In the genomic region with DNA sequence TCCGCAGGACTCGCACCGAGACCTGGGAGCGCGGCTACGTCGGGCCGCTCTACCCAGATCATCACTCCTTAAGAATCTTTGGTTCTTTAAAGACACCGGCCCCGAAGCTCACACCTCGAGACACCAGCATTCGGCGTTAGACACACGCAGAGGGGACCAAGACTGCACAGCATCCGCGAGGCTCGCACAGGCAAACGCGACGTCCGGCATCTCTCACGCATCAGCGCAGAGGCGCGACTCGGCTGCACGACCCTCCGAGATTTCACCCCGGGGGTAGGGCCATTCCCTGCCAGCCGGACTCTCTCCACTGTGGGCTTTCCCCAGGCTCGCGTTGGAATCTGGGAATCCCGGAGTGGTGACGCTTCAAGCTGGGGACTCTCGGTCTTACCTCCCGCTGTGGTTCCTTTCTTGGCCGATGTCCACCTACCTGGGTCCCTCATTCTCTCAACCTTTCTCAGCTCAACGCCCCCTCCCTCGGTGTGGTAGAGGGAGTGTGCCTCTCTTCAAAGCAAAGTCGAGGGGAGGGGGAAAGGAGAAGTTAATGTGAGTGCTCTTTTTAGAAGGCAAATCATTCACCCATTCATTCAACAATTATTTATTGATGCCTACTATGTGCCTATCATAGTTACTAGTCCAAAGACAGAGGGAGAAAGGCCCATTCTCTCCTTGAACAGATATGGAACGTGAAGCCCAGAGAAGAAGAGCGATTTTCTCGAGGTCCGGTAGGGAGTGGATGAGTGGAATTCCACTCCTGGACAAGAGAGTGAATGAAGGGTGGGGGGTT, we compare ENCODE assay signal across 10 cellular contexts. TPM values are rescaled to one million over a fixed set of nuclear protein-coding genes. Genes with fewer than 3 reads are reported as not detected.
DNase-seq lines count a peak whose midpoint lies in the region; ATAC-seq and TF ChIP-seq lines count a peak whose summit lies in the region.
"Had no signal": no experiment of that assay in that cellular context is flagged by ENCODE, and none has a peak within 500 bp of the region (broad histone marks: within the 10 kb centered on the region; RNA-seq: fewer than 3 reads in every experiment).

No MANE protein-coding gene starts in this region.

- H3K4me1 Mint-ChIP-seq in endothelial cell (ENCODE audit: unreplicated experiment) (peaks cover 42% of the 10 kb centered on the region), osteocyte (ENCODE audit: unreplicated experiment) (peaks cover 49% of the 10 kb centered on the region)

- ATAC-seq in HG03565 (IDR thresholded peaks at IDR 0.05; ENCODE audit: unreplicated experiment): no peak
- ATAC-seq: A549 had no signal

- H3K4me3 Mint-ChIP-seq in endothelial cell (ENCODE audit: unreplicated experiment): peak overlapping the region; percentile 50
- H3K4me3 Mint-ChIP-seq in osteocyte (ENCODE audit: unreplicated experiment): peak overlapping the region; percentile 29

- peaks cover 100% of the 10 kb centered on the region for H3K27me3 ChIP-seq in HUES64 (ENCODE audit: insufficient read depth, low read length)
- peaks cover 98% of the 10 kb centered on the region for H3K27me3 ChIP-seq in ascending aorta

- intact Hi-C loops in ascending aorta (cut with DNase I): loop anchor here (10.0 kb wide), 1 partner anchor 275 kb away; a partner anchor contains a TSS

- H3K36me3 ChIP-seq in HUES64 (ENCODE audit: insufficient read depth, low read length) (no peaks in the 10 kb centered on the region), ascending aorta (no peaks in the 10 kb centered on the region)

- H3K27ac ChIP-seq in HUES64 (ENCODE audit: low read depth, low read length) (no peak overlapping the region), ascending aorta (no peak overlapping the region)
- H3K27ac ChIP-seq: A549 had no signal

- H3K27ac Mint-ChIP-seq in endothelial cell (ENCODE audit: unreplicated experiment): peak overlapping the region; percentile 55
- H3K27ac Mint-ChIP-seq in osteocyte (ENCODE audit: unreplicated experiment): no peak overlapping the region

- no peak for TF ChIP-seq CTCF in endothelial cell (IDR thresholded peaks at IDR 0.05; ENCODE audit: unreplicated experiment)
- TF ChIP-seq CTCF in osteocyte (IDR thresholded peaks at IDR 0.05): no peak
- no peak for TF ChIP-seq CTCF in ascending aorta (IDR thresholded peaks at IDR 0.05)

- DNase-seq in NCI-H146 (lab: John Stamatoyannopoulos, UW) (peak; percentile 6), NCI-H146 treated with DMSO at 0.1 percent for 48 hours (lab: John Stamatoyannopoulos, UW; ENCODE audit: unreplicated experiment) (no peak), endothelial cell (ENCODE audit: low spot score) (no peak), osteocyte (ENCODE audit: extremely low spot score, unreplicated experiment) (no peak), GM03348 (ENCODE audit: low spot score) (no peak), ascending aorta (ENCODE audit: low spot score in 2 of 2) (no peak)

- H3K36me3 Mint-ChIP-seq in endothelial cell (ENCODE audit: low read depth, unreplicated experiment): no peaks in the 10 kb centered on the region
- no peaks in the 10 kb centered on the region for H3K36me3 Mint-ChIP-seq in osteocyte (ENCODE audit: unreplicated experiment)

- no peak overlapping the region for H3K9ac ChIP-seq in HUES64 (ENCODE audit: low read depth, low read length)

- H3K27me3 Mint-ChIP-seq in endothelial cell (ENCODE audit: unreplicated experiment) (peaks cover 50% of the 10 kb centered on the region), osteocyte (ENCODE audit: unreplicated experiment) (peaks cover 88% of the 10 kb centered on the region)

- 1% methylated on average over 41 of the region's 44 CpGs for WGBS in HUES64

- H3K9me3 Mint-ChIP-seq in endothelial cell (ENCODE audit: unreplicated experiment): no peaks in the 10 kb centered on the region
- H3K9me3 Mint-ChIP-seq in osteocyte (ENCODE audit: unreplicated experiment): no peaks in the 10 kb centered on the region

- H3K4me3 ChIP-seq in HUES64 (ENCODE audit: low read length) (peak overlapping the region; percentile 20; the same call in 1 of the 2 replicates), ascending aorta (peak overlapping the region in 1 of 2 donors; percentile 6)

- H3K4me1 ChIP-seq in HUES64 (ENCODE audit: insufficient read depth, low read length) (peaks cover 42% of the 10 kb centered on the region), ascending aorta (peaks cover 13 to 39% of the 10 kb centered on the region in 2 donors)

- H3K9me3 ChIP-seq in HUES64 (ENCODE audit: insufficient read depth, low read depth, low read length) (no peaks in the 10 kb centered on the region), ascending aorta (no peaks in the 10 kb centered on the region)
- H3K9me3 ChIP-seq: A549 had no signal

RNA-seq across cellular contexts. Expression of a gene that starts 1.3 kb away (rescaled TPM):
- polyA plus RNA-seq in HUES64 (2013, experiment 1 of 2): 5.4 TPM
- 4.6 TPM for polyA plus RNA-seq in HUES64 (2013, experiment 2 of 2)
- 0.95 TPM for total RNA-seq in endothelial cell (ENCODE audit: unreplicated experiment)
- total RNA-seq in osteocyte: not detected in 2 replicates
- total RNA-seq in ascending aorta: not detected
- total RNA-seq: lower leg skin had no signal

RNA-seq across cellular contexts. Expression of a gene that starts 33.6 kb away (rescaled TPM):
- 21.1 TPM for polyA plus RNA-seq in HUES64 (2013, experiment 1 of 2)
- polyA plus RNA-seq in HUES64 (2013, experiment 2 of 2): 24.2 TPM
- total RNA-seq in endothelial cell (ENCODE audit: unreplicated experiment) (40.8 TPM), osteocyte (45.9 and 53.2 TPM in 2 replicates), ascending aorta (36.5 TPM)
